Comparison of ENCODE assay signal across 1 cellular context in the genomic region with DNA sequence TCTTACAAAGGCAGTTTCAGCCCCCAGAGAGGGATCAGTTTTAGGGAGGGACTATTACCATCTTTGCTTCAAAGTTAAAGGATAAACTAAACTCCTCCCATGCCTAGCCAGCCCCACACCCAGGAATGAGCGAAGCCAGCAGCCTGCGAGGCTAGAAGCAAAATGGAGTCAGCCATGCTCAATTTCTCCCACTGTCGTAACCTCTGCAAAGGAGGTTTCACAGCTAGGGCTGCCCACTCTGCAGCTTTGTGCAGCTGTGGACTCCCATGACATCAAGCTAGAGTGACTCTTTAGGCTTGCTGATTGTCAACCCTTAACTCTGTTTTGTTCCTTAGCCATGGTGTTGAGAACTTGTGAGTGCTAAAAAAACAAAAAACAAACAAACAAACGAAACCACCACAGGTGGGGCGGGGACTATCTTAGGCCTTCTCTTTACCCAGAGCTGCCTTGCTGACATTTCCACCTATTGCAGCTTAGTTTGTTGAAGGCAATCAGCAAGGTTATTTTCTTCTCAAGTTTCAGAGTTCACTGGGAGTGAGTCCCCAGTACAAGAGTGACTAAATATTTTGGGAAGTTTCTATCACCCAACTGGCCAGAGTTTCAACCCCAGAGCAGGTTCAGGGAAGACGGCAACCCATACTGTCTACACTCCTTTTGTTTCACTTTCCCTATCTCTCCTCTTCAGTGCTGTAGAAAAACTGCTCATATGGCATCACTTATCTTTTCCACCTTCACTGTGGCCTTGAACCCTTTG.
TF ChIP-seq lines count a peak whose summit lies in the region.

No MANE protein-coding gene starts in this region.

TF ChIP-seq in HepG2, 621 proteins besides CTCF, POLR2A, EP300 and RAD21 (continued from another document):
- TF ChIP-seq, protein P1, sequence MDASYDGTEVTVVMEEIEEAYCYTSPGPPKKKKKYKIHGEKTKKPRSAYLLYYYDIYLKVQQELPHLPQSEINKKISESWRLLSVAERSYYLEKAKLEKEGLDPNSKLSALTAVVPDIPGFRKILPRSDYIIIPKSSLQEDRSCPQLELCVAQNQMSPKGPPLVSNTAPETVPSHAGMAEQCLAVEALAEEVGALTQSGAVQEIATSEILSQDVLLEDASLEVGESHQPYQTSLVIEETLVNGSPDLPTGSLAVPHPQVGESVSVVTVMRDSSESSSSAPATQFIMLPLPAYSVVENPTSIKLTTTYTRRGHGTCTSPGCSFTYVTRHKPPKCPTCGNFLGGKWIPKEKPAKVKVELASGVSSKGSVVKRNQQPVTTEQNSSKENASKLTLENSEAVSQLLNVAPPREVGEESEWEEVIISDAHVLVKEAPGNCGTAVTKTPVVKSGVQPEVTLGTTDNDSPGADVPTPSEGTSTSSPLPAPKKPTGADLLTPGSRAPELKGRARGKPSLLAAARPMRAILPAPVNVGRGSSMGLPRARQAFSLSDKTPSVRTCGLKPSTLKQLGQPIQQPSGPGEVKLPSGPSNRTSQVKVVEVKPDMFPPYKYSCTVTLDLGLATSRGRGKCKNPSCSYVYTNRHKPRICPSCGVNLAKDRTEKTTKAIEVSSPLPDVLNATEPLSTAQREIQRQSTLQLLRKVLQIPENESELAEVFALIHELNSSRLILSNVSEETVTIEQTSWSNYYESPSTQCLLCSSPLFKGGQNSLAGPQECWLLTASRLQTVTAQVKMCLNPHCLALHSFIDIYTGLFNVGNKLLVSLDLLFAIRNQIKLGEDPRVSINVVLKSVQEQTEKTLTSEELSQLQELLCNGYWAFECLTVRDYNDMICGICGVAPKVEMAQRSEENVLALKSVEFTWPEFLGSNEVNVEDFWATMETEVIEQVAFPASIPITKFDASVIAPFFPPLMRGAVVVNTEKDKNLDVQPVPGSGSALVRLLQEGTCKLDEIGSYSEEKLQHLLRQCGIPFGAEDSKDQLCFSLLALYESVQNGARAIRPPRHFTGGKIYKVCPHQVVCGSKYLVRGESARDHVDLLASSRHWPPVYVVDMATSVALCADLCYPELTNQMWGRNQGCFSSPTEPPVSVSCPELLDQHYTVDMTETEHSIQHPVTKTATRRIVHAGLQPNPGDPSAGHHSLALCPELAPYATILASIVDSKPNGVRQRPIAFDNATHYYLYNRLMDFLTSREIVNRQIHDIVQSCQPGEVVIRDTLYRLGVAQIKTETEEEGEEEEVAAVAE (CRISPR knock-in tag; IDR thresholded peaks at IDR 0.05; ENCODE audit: borderline replicate concordance), result peak; percentile 93
- TF ChIP-seq EEA1 (CRISPR knock-in tag; IDR thresholded peaks at IDR 0.05; ENCODE audit: borderline replicate concordance), result no peak
- TF ChIP-seq, protein P2, sequence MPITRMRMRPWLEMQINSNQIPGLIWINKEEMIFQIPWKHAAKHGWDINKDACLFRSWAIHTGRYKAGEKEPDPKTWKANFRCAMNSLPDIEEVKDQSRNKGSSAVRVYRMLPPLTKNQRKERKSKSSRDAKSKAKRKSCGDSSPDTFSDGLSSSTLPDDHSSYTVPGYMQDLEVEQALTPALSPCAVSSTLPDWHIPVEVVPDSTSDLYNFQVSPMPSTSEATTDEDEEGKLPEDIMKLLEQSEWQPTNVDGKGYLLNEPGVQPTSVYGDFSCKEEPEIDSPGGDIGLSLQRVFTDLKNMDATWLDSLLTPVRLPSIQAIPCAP (CRISPR knock-in tag; IDR thresholded peaks at IDR 0.05; ENCODE audit: low read depth), result no peak
- peak; percentile 12 for TF ChIP-seq YY1 (IDR thresholded peaks at IDR 0.05; ENCODE audit: insufficient read depth, insufficient replicate concordance, low read depth, low read length)
- no peak for TF ChIP-seq SYNCRIP (IDR thresholded peaks at IDR 0.05; ENCODE audit: insufficient read depth, low read depth, low read length)
